Comparison of ENCODE assay signal across 8 cellular contexts in genomic region chr3:53254810-53255359, GRCh38. TPM values are rescaled to one million over a fixed set of nuclear protein-coding genes. Genes with fewer than 3 reads are reported as not detected.
DNase-seq lines count a peak whose midpoint lies in the region; ATAC-seq and TF ChIP-seq lines count a peak whose summit lies in the region.

No MANE protein-coding gene starts in this region.

- H3K4me1 ChIP-seq in BLaER1: peaks cover 64% of the 10 kb centered on the region
- peaks cover 31% of the 10 kb centered on the region for H3K4me1 ChIP-seq in SJSA1 (replicated peaks)
- H3K4me1 ChIP-seq in cardiac muscle cell (ENCODE audit: low read depth): peaks cover 8% of the 10 kb centered on the region
- H3K4me1 ChIP-seq in parathyroid adenoma: peaks cover 19% of the 10 kb centered on the region
- peaks cover 0 to 12% of the 10 kb centered on the region in 2 donors for H3K4me1 ChIP-seq in uterus

- peak overlapping the region; percentile 95 for H3K4me3 Mint-ChIP-seq in activated naive CD8-positive, alpha-beta T cell treated with anti-CD3 and anti-CD28 coated beads, Interleukin-2, amount 10 ng/mL, durations not matched to agents 7 days and 5 days

- peak overlapping the region; percentile 91 for H2AFZ ChIP-seq in parathyroid adenoma

- no peak for TF ChIP-seq CTCF in cardiac muscle cell (IDR thresholded peaks at IDR 0.05; ENCODE audit: low read depth, low read length)
- TF ChIP-seq CTCF in parathyroid adenoma (IDR thresholded peaks at IDR 0.05): no peak
- TF ChIP-seq CTCF in uterus (IDR thresholded peaks at IDR 0.05): no peak

- peaks cover 41% of the 10 kb centered on the region for H3K79me2 ChIP-seq in parathyroid adenoma

- H3K36me3 Mint-ChIP-seq in activated naive CD8-positive, alpha-beta T cell treated with anti-CD3 and anti-CD28 coated beads, Interleukin-2, amount 10 ng/mL, durations not matched to agents 7 days and 5 days: peaks cover 10% of the 10 kb centered on the region

- POLR2A ChIA-PET in activated naive CD8-positive, alpha-beta T cell treated with anti-CD3 and anti-CD28 coated beads, Interleukin-2, amount 10 ng/mL, durations not matched to agents 7 days and 5 days (lab: Charles Lee): interaction anchor here (0.8 to 2.7 kb wide), 7 partner anchors 10 to 93 kb away, joined by 3 to 19 read pairs (median 3); partner anchors contain the start of gene DCP1A

- H3K27me3 ChIP-seq in BLaER1 (no peaks in the 10 kb centered on the region), SJSA1 (replicated peaks) (no peaks in the 10 kb centered on the region), cardiac muscle cell (no peaks in the 10 kb centered on the region), parathyroid adenoma (ENCODE audit: control insufficient read depth, insufficient read depth, low read length) (no peaks in the 10 kb centered on the region), uterus (no peaks in the 10 kb centered on the region)

- intact Hi-C loops in uterus (cut with DNase I; ENCODE audit: low total_unique reads): no loop called here

- ATAC-seq in GM19035 (IDR thresholded peaks at IDR 0.05; ENCODE audit: unreplicated experiment) (peak; percentile 36), HG03378 (IDR thresholded peaks at IDR 0.05; ENCODE audit: unreplicated experiment) (peak; percentile 32)
- peak; percentile 63 for ATAC-seq in activated naive CD8-positive, alpha-beta T cell treated with anti-CD3 and anti-CD28 coated beads, Interleukin-2, amount 10 ng/mL, durations not matched to agents 7 days and 5 days (ENCODE audit: low read depth)

- H3K27me3 Mint-ChIP-seq in activated naive CD8-positive, alpha-beta T cell treated with anti-CD3 and anti-CD28 coated beads, Interleukin-2, amount 10 ng/mL, durations not matched to agents 7 days and 5 days: peaks cover 12% of the 10 kb centered on the region

- peak; percentile 35 to 62 for DNase-seq in SJSA1 (ENCODE audit: low read depth in 1 of 2, low spot score in 2 of 2)
- DNase-seq in activated naive CD8-positive, alpha-beta T cell treated with anti-CD3 and anti-CD28 coated beads, Interleukin-2, amount 10 ng/mL, durations not matched to agents 7 days and 5 days: peak; percentile 71
- peak; percentile 64 to 72 for DNase-seq in cardiac muscle cell (ENCODE audit: low read depth in 1 of 2, low spot score in 1 of 2)
- peak; percentile 49 to 59 for DNase-seq in uterus

- peaks cover 58% of the 10 kb centered on the region for H4K20me1 ChIP-seq in BLaER1

- H3K9me3 ChIP-seq in BLaER1: no peaks in the 10 kb centered on the region
- no peaks in the 10 kb centered on the region for H3K9me3 ChIP-seq in SJSA1 (replicated peaks)
- no peaks in the 10 kb centered on the region for H3K9me3 ChIP-seq in cardiac muscle cell (ENCODE audit: low read depth)
- no peaks in the 10 kb centered on the region for H3K9me3 ChIP-seq in parathyroid adenoma (ENCODE audit: control insufficient read depth, low read length)
- no peaks in the 10 kb centered on the region for H3K9me3 ChIP-seq in uterus

- H3K27ac ChIP-seq in BLaER1 (peak overlapping the region; percentile 93), SJSA1 (peak overlapping the region; percentile 39; the same call in 1 of the 2 replicates), cardiac muscle cell (peak overlapping the region; percentile 41), parathyroid adenoma (peak overlapping the region; percentile 74), uterus (peak overlapping the region; percentile 75 to 81)

- peak in 1 of 2 donors; percentile 18 for TF ChIP-seq POLR2A in uterus (IDR thresholded peaks at IDR 0.05)

- H3K4me3 ChIP-seq in BLaER1 (peak overlapping the region; percentile 99), SJSA1 (peak overlapping the region; percentile 98), cardiac muscle cell (peak overlapping the region; percentile 73), parathyroid adenoma (ENCODE audit: low read depth, low read length) (peak overlapping the region; percentile 75), uterus (peak overlapping the region; percentile 82 to 86)

- peak overlapping the region; percentile 96 for H3K9ac ChIP-seq in BLaER1
- H3K9ac ChIP-seq in parathyroid adenoma: peak overlapping the region; percentile 72

- peak overlapping the region; percentile 98 for H3K4me2 ChIP-seq in BLaER1
- H3K4me2 ChIP-seq in parathyroid adenoma (ENCODE audit: low read length): peak overlapping the region; percentile 99

- peaks cover 35% of the 10 kb centered on the region for H3K4me1 Mint-ChIP-seq in activated naive CD8-positive, alpha-beta T cell treated with anti-CD3 and anti-CD28 coated beads, Interleukin-2, amount 10 ng/mL, durations not matched to agents 7 days and 5 days

- H3K36me3 ChIP-seq in BLaER1 (no peaks in the 10 kb centered on the region), SJSA1 (peaks cover 41% of the 10 kb centered on the region), cardiac muscle cell (no peaks in the 10 kb centered on the region), parathyroid adenoma (ENCODE audit: control insufficient read depth, insufficient read depth, low read length) (no peaks in the 10 kb centered on the region), uterus (no peaks in the 10 kb centered on the region)

- peak overlapping the region; percentile 88 for H3K27ac Mint-ChIP-seq in activated naive CD8-positive, alpha-beta T cell treated with anti-CD3 and anti-CD28 coated beads, Interleukin-2, amount 10 ng/mL, durations not matched to agents 7 days and 5 days

- no peaks in the 10 kb centered on the region for H3K9me3 Mint-ChIP-seq in activated naive CD8-positive, alpha-beta T cell treated with anti-CD3 and anti-CD28 coated beads, Interleukin-2, amount 10 ng/mL, durations not matched to agents 7 days and 5 days

RNA-seq across cellular contexts. Expression of gene TKT, which starts 0.9 kb away (rescaled TPM):
- total RNA-seq in SJSA1 (2014; rRNA removed; shearing (Covaris generic)): 182 and 278 TPM in 2 replicates
- total RNA-seq in activated naive CD8-positive, alpha-beta T cell treated with anti-CD3 and anti-CD28 coated beads, Interleukin-2, amount 10 ng/mL, durations not matched to agents 7 days and 5 days: 100 to 1,000 TPM; 204 to 210 TPM
- total RNA-seq in cardiac muscle cell (112 and 119 TPM in 2 replicates), uterus (100 to 1,000 TPM in 1 of 4 donors, 10 to 100 TPM in 3; 74.5 to 113 (median 84.6) TPM)
- 70.9 and 73.6 TPM in 2 replicates for polyA plus RNA-seq in cardiac muscle cell

Comparison
In these comparisons a context has a peak if more than half of its experiments do, and no peak if none do; other contexts are left out.
1. Peak in every context shown above with its lines: DNase-seq, ATAC-seq, H3K4me3 ChIP-seq and H3K27ac ChIP-seq.
2. H3K27ac ChIP-seq: peak in every context shown above with its lines; median percentile 93 in BLaER1; 78 in uterus; 74 in parathyroid adenoma; 41 in cardiac muscle cell; 39 in SJSA1.